Comparison of ENCODE assay signal across 13 cellular contexts in the genomic region with DNA sequence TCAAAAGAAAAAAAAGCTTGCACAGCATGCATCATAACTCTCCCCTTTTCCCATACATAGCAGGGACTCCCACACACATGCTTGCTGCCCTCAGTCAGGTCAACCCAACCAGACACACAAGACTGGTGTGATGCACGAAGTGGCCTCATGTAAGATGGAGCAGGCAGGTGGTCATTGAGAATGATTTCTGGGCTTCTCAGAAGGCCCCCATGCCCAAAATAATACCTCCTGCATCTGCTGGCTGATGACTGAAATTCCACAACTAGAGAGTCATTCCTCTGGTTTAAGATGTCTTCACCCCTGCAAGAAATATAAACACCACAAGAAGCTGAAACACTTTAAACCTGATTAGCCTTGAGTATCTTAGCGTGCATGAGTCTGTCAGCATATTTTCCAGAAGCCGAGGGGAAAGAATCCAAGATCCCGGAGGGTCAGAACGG.
A peak's percentile ranks its signal among the peaks of the same experiment; 100 is the strongest.
DNase-seq lines count a peak whose midpoint lies in the region; ATAC-seq and TF ChIP-seq lines count a peak whose summit lies in the region.
"Had no signal": no experiment of that assay in that cellular context is flagged by ENCODE, and none has a peak within 500 bp of the region (broad histone marks: within the 10 kb centered on the region; RNA-seq: fewer than 3 reads in every experiment).

No MANE protein-coding gene starts in this region.

- H3K9me3 ChIP-seq in right atrium auricular region, result no peaks in the 10 kb centered on the region
- H3K9me3 ChIP-seq: breast epithelium, stomach had no signal

- CTCF ChIA-PET in activated B cell treated with CpG ODN at 0.5 μM for 24 hours (lab: Charles Lee), result no interaction called here
- CTCF ChIA-PET in activated CD8-positive, alpha-beta memory T cell treated with anti-CD3 and anti-CD28 coated beads, Interleukin-2, amount 10 ng/mL, durations not matched to agents 7 days and 5 days (lab: Charles Lee), result interaction anchor here (0.6 kb wide), 1 partner anchor 569 kb away, joined by 6 read pairs; no protein-coding TSS in a partner anchor

- H3K4me3 ChIP-seq in foreskin fibroblast (ENCODE audit: low read depth in 1 of 2, low read length in 2 of 2), result no peak overlapping the region
- H3K4me3 ChIP-seq in right atrium auricular region, result no peak overlapping the region
- H3K4me3 ChIP-seq: breast epithelium, GM12878, stomach had no signal

- H3K36me3 Mint-ChIP-seq in activated B cell treated with CpG ODN at 0.5 μM for 24 hours (ENCODE audit: low read depth), result peaks cover 74% of the 10 kb centered on the region
- H3K36me3 Mint-ChIP-seq in activated CD8-positive, alpha-beta memory T cell treated with anti-CD3 and anti-CD28 coated beads, Interleukin-2, amount 10 ng/mL, durations not matched to agents 7 days and 5 days, result no peaks in the 10 kb centered on the region

- no peaks in the 10 kb centered on the region for H3K27me3 ChIP-seq in right atrium auricular region
- H3K27me3 ChIP-seq: breast epithelium, stomach had no signal

- POLR2A ChIA-PET in activated B cell treated with CpG ODN at 0.5 μM for 24 hours (lab: Charles Lee), result no interaction called here

- H3K4me3 Mint-ChIP-seq in activated B cell treated with CpG ODN at 0.5 μM for 24 hours, result no peak overlapping the region
- no peak overlapping the region for H3K4me3 Mint-ChIP-seq in activated CD8-positive, alpha-beta memory T cell treated with anti-CD3 and anti-CD28 coated beads, Interleukin-2, amount 10 ng/mL, durations not matched to agents 7 days and 5 days

- H3K9me3 Mint-ChIP-seq in activated B cell treated with CpG ODN at 0.5 μM for 24 hours, result no peaks in the 10 kb centered on the region
- no peaks in the 10 kb centered on the region for H3K9me3 Mint-ChIP-seq in activated CD8-positive, alpha-beta memory T cell treated with anti-CD3 and anti-CD28 coated beads, Interleukin-2, amount 10 ng/mL, durations not matched to agents 7 days and 5 days (ENCODE audit: low read depth)

- no peaks in the 10 kb centered on the region for H3K27me3 Mint-ChIP-seq in activated B cell treated with CpG ODN at 0.5 μM for 24 hours
- H3K27me3 Mint-ChIP-seq in activated CD8-positive, alpha-beta memory T cell treated with anti-CD3 and anti-CD28 coated beads, Interleukin-2, amount 10 ng/mL, durations not matched to agents 7 days and 5 days, result peaks cover 2% of the 10 kb centered on the region

- H3K36me3 ChIP-seq in right atrium auricular region, result peaks cover 3% of the 10 kb centered on the region
- H3K36me3 ChIP-seq: breast epithelium had no signal

- no peak for ATAC-seq in activated B cell treated with CpG ODN at 0.5 μM for 24 hours (ENCODE audit: low read depth)
- ATAC-seq in activated CD8-positive, alpha-beta memory T cell treated with anti-CD3 and anti-CD28 coated beads, Interleukin-2, amount 10 ng/mL, durations not matched to agents 7 days and 5 days, result no peak
- no peak for ATAC-seq in HG02642 (IDR thresholded peaks at IDR 0.05; ENCODE audit: poor library complexity, unreplicated experiment)
- ATAC-seq: GM12878 had no signal

- H3K4me1 ChIP-seq in right atrium auricular region, result peaks cover 0 to 18% of the 10 kb centered on the region in 2 donors
- H3K4me1 ChIP-seq: breast epithelium had no signal

- intact Hi-C loops in activated B cell treated with CpG ODN at 0.5 μM for 24 hours (cut with micrococcal nuclease), result no loop called here

- DNase-seq in GM03348 (ENCODE audit: low spot score) (peak; percentile 78), activated B cell treated with CpG ODN at 0.5 μM for 24 hours (no peak), foreskin fibroblast (peak; percentile 43 to 83), smooth muscle cell of the brain vasculature (ENCODE audit: low read depth, low spot score) (peak; percentile 61), right atrium auricular region (ENCODE audit: low spot score) (no peak)
- no peak for DNase-seq in activated CD8-positive, alpha-beta memory T cell treated with anti-CD3 and anti-CD28 coated beads, Interleukin-2, amount 10 ng/mL, durations not matched to agents 7 days and 5 days
- DNase-seq: activated T-cell treated with anti-CD3 and anti-CD28 coated beads, Interleukin-2, amount 50 U/mL, for 48 hours; NCI-H1694 treated with DMSO at 0.1 percent for 48 hours; NK-92 treated with Interleukin-12 subunit alpha and Interleukin-12 subunit beta, amount 100 ng/mL, for 24 hours; stomach had no signal

- TF ChIP-seq CTCF in activated B cell treated with CpG ODN at 0.5 μM for 24 hours (IDR thresholded peaks at IDR 0.05) (no peak), foreskin fibroblast (IDR thresholded peaks at IDR 0.05; ENCODE audit: low read depth, low read length) (no peak), right atrium auricular region (IDR thresholded peaks at IDR 0.05) (no peak)

- peak overlapping the region; percentile 24 for H3K27ac Mint-ChIP-seq in activated B cell treated with CpG ODN at 0.5 μM for 24 hours
- H3K27ac Mint-ChIP-seq in activated CD8-positive, alpha-beta memory T cell treated with anti-CD3 and anti-CD28 coated beads, Interleukin-2, amount 10 ng/mL, durations not matched to agents 7 days and 5 days, result no peak overlapping the region

- H3K4me1 Mint-ChIP-seq in activated B cell treated with CpG ODN at 0.5 μM for 24 hours, result peaks cover 31% of the 10 kb centered on the region
- H3K4me1 Mint-ChIP-seq in activated CD8-positive, alpha-beta memory T cell treated with anti-CD3 and anti-CD28 coated beads, Interleukin-2, amount 10 ng/mL, durations not matched to agents 7 days and 5 days, result no peaks in the 10 kb centered on the region

- H3K27ac ChIP-seq in right atrium auricular region, result no peak overlapping the region
- H3K27ac ChIP-seq: breast epithelium, stomach had no signal

Comparison
In these comparisons a context has a peak if more than half of its experiments do, and no peak if none do; other contexts are left out.
1. DNase-seq: peak in GM03348 (single experiment), foreskin fibroblast (2 of 2) and smooth muscle cell of the brain vasculature (single experiment); none in activated B cell treated with CpG ODN at 0.5 μM for 24 hours (single experiment), activated CD8-positive, alpha-beta memory T cell treated with anti-CD3 and anti-CD28 coated beads, Interleukin-2, amount 10 ng/mL, durations not matched to agents 7 days and 5 days (single experiment) and right atrium auricular region (single experiment).